23 cellular contexts compared by ENCODE assay signal in the genomic region with DNA sequence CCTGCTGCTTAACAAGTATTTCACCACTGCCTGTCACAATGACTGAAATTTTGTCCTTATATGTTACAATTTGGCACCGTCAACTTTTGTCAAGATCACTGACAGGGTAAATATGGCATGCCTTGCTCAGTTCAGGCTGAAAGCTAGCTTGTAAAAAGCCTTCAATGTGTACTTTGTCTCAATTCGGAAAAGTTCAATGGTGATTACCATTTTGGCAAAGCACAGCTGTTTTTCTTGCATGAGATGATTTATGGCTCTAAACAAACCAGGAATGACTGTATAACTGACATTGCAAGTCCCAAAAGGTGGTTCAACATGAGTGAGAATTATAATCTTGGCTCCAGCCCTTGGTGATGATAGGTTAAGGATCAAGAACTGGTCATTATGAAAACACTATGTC.
"Had no signal": no experiment of that assay in that cellular context is flagged by ENCODE, and none has a peak within 500 bp of the region (broad histone marks: within the 10 kb centered on the region; RNA-seq: fewer than 3 reads in every experiment).

No MANE protein-coding gene starts in this region.

- H3K4me3 ChIP-seq: esophagus squamous epithelium, left ventricle myocardium inferior, lower lobe of right lung, neural progenitor cell, psoas muscle, spleen, testis, tibial nerve, upper lobe of right lung, vagina had no signal

- H2AFZ ChIP-seq: neural progenitor cell, parathyroid adenoma had no signal

- H3K4me2 ChIP-seq: neural progenitor cell had no signal

- H3K79me2 ChIP-seq: parathyroid adenoma had no signal

- H3K4me1 ChIP-seq: esophagus squamous epithelium, foreskin keratinocyte, left ventricle myocardium inferior, lower lobe of right lung, neural progenitor cell, parathyroid adenoma, psoas muscle, spleen, testis, tibial nerve, upper lobe of right lung, vagina had no signal

- H3K27ac ChIP-seq: esophagus squamous epithelium, foreskin keratinocyte, left ventricle myocardium inferior, lower lobe of right lung, neural progenitor cell, parathyroid adenoma, psoas muscle, spleen, testis, tibial nerve, upper lobe of right lung, vagina had no signal

- H3K36me3 ChIP-seq: esophagus squamous epithelium, left ventricle myocardium inferior, lower lobe of right lung, neural progenitor cell, spleen, tibial nerve, upper lobe of right lung, vagina had no signal

- H3K27me3 ChIP-seq: esophagus squamous epithelium, foreskin keratinocyte, neural progenitor cell, spleen, testis, tibial nerve, upper lobe of right lung, vagina had no signal

- H3K9me3 ChIP-seq: left ventricle myocardium inferior, lower lobe of right lung, psoas muscle, testis, tibial nerve, upper lobe of right lung, vagina had no signal

- DNase-seq: dermis blood vessel endothelial cell; esophagus squamous epithelium; foreskin keratinocyte; immature natural killer cell; left ventricle myocardium inferior; lower lobe of right lung; nucleus accumbens; psoas muscle; retina; spleen; stimulated activated CD4-positive, alpha-beta T cell treated with anti-CD3 and anti-CD28 coated beads, Interleukin-15, amount 100 ng/mL, for 24 hours; stimulated activated CD4-positive, alpha-beta T cell treated with anti-CD3 and anti-CD28 coated beads, Interleukin-1b, Interleukin-23, amount 100 ng/mL, for 48 hours; stimulated activated CD4-positive, alpha-beta T cell treated with anti-CD3 and anti-CD28 coated beads, Interleukin-4, amount 100 ng/mL, for 24 hours; stimulated activated naive CD8-positive, alpha-beta T cell treated with anti-CD3 and anti-CD28 coated beads, Interleukin-15, amount 100 ng/mL, for 72 hours; testis; upper lobe of right lung had no signal

- ATAC-seq: foreskin keratinocyte; lower lobe of right lung; natural killer cell treated with Interleukin-12 subunit alpha and Interleukin-12 subunit beta and Interleukin-15 and Interleukin-18, amount 100 ng/mL, for 72 hours; psoas muscle; sciatic nerve; stimulated activated memory B cell treated with anti-CD40 and anti-IgM and Interleukin-4, amounts not matched to agents 10 μg/mL and 1 μg/mL and 100 μg/mL, for 72 hours; stimulated activated naive CD8-positive, alpha-beta T cell treated with anti-CD3 and anti-CD28 coated beads, Interleukin-15, amount 100 ng/mL, for 72 hours; upper lobe of right lung had no signal
